ENCODE assay signal across 3 cellular contexts in the genomic region with DNA sequence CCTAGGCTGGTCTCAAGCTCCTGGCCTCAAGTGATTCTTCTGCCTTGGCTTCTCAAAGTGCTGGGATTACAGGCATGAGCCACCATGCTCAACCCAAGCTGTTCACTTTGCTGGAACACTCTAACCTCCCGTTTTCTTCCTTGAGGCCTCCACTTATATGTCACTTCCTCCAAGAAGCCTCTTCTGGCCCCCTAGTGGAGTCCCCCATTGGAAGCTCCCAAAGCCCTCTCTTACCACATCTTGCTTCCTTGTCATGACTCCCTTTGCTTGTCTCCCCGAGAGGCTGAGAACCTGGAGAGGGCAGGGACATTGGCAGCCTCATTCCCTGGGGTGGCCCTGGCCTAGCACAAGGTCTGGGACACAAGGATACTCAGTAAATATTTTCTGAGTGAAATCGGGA.
TF ChIP-seq lines count a peak whose summit lies in the region.

No MANE protein-coding gene starts in this region.

TF ChIP-seq in SK-N-SH treated with all-trans-retinoic acid at 6 μM for 48 hours, 23 proteins besides CTCF, POLR2A, EP300 and RAD21 (continued from another document):
- TF ChIP-seq ZNF70 (CRISPR knock-in tag; IDR thresholded peaks at IDR 0.05) (0 out of 2 replicates have a peak, but pooled peaks have one; percentile 13), PPARA (CRISPR knock-in tag; IDR thresholded peaks at IDR 0.05; ENCODE audit: borderline replicate concordance) (no peak), ZFP3 (CRISPR knock-in tag; IDR thresholded peaks at IDR 0.05) (no peak), RARB (CRISPR knock-in tag; IDR thresholded peaks at IDR 0.05) (no peak), TOX (CRISPR knock-in tag; IDR thresholded peaks at IDR 0.05; ENCODE audit: borderline replicate concordance) (no peak)
- TF ChIP-seq, protein P1, sequence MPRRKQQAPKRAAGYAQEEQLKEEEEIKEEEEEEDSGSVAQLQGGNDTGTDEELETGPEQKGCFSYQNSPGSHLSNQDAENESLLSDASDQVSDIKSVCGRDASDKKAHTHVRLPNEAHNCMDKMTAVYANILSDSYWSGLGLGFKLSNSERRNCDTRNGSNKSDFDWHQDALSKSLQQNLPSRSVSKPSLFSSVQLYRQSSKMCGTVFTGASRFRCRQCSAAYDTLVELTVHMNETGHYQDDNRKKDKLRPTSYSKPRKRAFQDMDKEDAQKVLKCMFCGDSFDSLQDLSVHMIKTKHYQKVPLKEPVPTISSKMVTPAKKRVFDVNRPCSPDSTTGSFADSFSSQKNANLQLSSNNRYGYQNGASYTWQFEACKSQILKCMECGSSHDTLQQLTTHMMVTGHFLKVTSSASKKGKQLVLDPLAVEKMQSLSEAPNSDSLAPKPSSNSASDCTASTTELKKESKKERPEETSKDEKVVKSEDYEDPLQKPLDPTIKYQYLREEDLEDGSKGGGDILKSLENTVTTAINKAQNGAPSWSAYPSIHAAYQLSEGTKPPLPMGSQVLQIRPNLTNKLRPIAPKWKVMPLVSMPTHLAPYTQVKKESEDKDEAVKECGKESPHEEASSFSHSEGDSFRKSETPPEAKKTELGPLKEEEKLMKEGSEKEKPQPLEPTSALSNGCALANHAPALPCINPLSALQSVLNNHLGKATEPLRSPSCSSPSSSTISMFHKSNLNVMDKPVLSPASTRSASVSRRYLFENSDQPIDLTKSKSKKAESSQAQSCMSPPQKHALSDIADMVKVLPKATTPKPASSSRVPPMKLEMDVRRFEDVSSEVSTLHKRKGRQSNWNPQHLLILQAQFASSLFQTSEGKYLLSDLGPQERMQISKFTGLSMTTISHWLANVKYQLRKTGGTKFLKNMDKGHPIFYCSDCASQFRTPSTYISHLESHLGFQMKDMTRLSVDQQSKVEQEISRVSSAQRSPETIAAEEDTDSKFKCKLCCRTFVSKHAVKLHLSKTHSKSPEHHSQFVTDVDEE (CRISPR knock-in tag; IDR thresholded peaks at IDR 0.05) = no peak

TF ChIP-seq in SK-N-SH, 30 proteins besides CTCF, POLR2A, EP300 and RAD21 (continued from another document):
- TF ChIP-seq MAX (IDR thresholded peaks at IDR 0.05; ENCODE audit: low read depth) (no peak), TCF12 (IDR thresholded peaks at IDR 0.05) (no peak), REST (IDR thresholded peaks at IDR 0.05; ENCODE audit: low read depth, low read length) (no peak), JUND (IDR thresholded peaks at IDR 0.05) (no peak), EZH2phosphoT487 (IDR thresholded peaks at IDR 0.05; ENCODE audit: borderline replicate concordance, low read depth) (no peak), SIN3A (IDR thresholded peaks at IDR 0.05; ENCODE audit: borderline replicate concordance, low read depth, low read length) (no peak), FOXJ3 (CRISPR knock-in tag; IDR thresholded peaks at IDR 0.05) (no peak), TAF1 (IDR thresholded peaks at IDR 0.05; ENCODE audit: borderline replicate concordance, low read depth, low read length) (no peak), POLR2AphosphoS5 (IDR thresholded peaks at IDR 0.05; ENCODE audit: low read depth, low read length) (no peak), RXRA (IDR thresholded peaks at IDR 0.05; ENCODE audit: borderline replicate concordance, low read depth) (no peak), NFIC (IDR thresholded peaks at IDR 0.05; ENCODE audit: borderline replicate concordance) (no peak), FOXM1 (IDR thresholded peaks at IDR 0.05; ENCODE audit: low read depth) (no peak), GABPA (IDR thresholded peaks at IDR 0.05; ENCODE audit: low read depth) (no peak), RCOR1 (IDR thresholded peaks at IDR 0.05; ENCODE audit: low read length) (no peak), GATA2 (CRISPR knock-in tag; IDR thresholded peaks at IDR 0.05) (no peak), SMC3 (IDR thresholded peaks at IDR 0.05; ENCODE audit: low read depth, low read length) (no peak), NRF1 (IDR thresholded peaks at IDR 0.05; ENCODE audit: low read depth, low read length) (no peak)
- TF ChIP-seq, protein P2, sequence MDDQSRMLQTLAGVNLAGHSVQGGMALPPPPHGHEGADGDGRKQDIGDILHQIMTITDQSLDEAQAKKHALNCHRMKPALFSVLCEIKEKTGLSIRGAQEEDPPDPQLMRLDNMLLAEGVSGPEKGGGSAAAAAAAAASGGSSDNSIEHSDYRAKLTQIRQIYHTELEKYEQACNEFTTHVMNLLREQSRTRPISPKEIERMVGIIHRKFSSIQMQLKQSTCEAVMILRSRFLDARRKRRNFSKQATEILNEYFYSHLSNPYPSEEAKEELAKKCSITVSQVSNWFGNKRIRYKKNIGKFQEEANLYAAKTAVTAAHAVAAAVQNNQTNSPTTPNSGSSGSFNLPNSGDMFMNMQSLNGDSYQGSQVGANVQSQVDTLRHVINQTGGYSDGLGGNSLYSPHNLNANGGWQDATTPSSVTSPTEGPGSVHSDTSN (IDR thresholded peaks at IDR 0.05) = no peak

TF ChIP-seq in HCT116, 20 proteins besides CTCF, POLR2A, EP300 and RAD21 (continued from another document):
- TF ChIP-seq REST (IDR thresholded peaks at IDR 0.05; ENCODE audit: low read depth) = no peak
- no peak for TF ChIP-seq ZNF274 (IDR thresholded peaks at IDR 0.05; ENCODE audit: low read depth, low read length)
- TF ChIP-seq EGR1 (IDR thresholded peaks at IDR 0.05; ENCODE audit: low read depth) = no peak
- TF ChIP-seq CEBPB (IDR thresholded peaks at IDR 0.05; ENCODE audit: low read depth) = no peak
- TF ChIP-seq ELF1 (IDR thresholded peaks at IDR 0.05; ENCODE audit: borderline replicate concordance, low read depth) = no peak
- no peak for TF ChIP-seq JUND (IDR thresholded peaks at IDR 0.05)
- TF ChIP-seq SP1 (IDR thresholded peaks at IDR 0.05; ENCODE audit: low read depth) = no peak
- no peak for TF ChIP-seq EZH2phosphoT487 (IDR thresholded peaks at IDR 0.05; ENCODE audit: borderline replicate concordance)
- TF ChIP-seq SIN3A (IDR thresholded peaks at IDR 0.05; ENCODE audit: low read depth) = no peak
- TF ChIP-seq ATF3 (IDR thresholded peaks at IDR 0.05) = no peak
- TF ChIP-seq ZBTB33 (IDR thresholded peaks at IDR 0.05; ENCODE audit: extremely low read depth, insufficient replicate concordance, low read length) = no peak
- no peak for TF ChIP-seq ZFX (IDR thresholded peaks at IDR 0.05)
- TF ChIP-seq FOSL1 (IDR thresholded peaks at IDR 0.05; ENCODE audit: low read depth) = no peak
- no peak for TF ChIP-seq POLR2AphosphoS5 (IDR thresholded peaks at IDR 0.05; ENCODE audit: low read depth, low read length)
- no peak for TF ChIP-seq TCF7L2 (IDR thresholded peaks at IDR 0.05; ENCODE audit: borderline replicate concordance, extremely low read depth, insufficient read depth, insufficient read length)
- no peak for TF ChIP-seq MAX (IDR thresholded peaks at IDR 0.05)
- TF ChIP-seq YY1 (IDR thresholded peaks at IDR 0.05; ENCODE audit: extremely low read depth, insufficient replicate concordance, low read depth, low read length) = no peak
- no peak for TF ChIP-seq SRF (IDR thresholded peaks at IDR 0.05; ENCODE audit: low read depth)
- TF ChIP-seq CBX3 (IDR thresholded peaks at IDR 0.05; ENCODE audit: low read depth) = no peak
